8 cellular contexts compared by ENCODE assay signal in genomic region chr5:1601565-1601964, GRCh38.
DNase-seq lines count a peak whose midpoint lies in the region; ATAC-seq and TF ChIP-seq lines count a peak whose summit lies in the region.
"Not testable (repeated sequence)": the region's sequence is repeated elsewhere in the genome, so short reads cannot be mapped to it uniquely, and the experiment has no call there.

No MANE protein-coding gene starts in this region.

- CTCF ChIA-PET in mammary epithelial cell (lab: Charles Lee; ENCODE audit: low non-redundant PET): interaction anchor here (0.6 to 0.7 kb wide), 2 partner anchors 80 to 90 kb away, joined by 4 to 5 read pairs; no protein-coding TSS in a partner anchor

- not testable (repeated sequence) for H3K27me3 ChIP-seq in RWPE2 (ENCODE audit: insufficient read depth, poor library complexity, severe bottlenecking); mammary epithelial cell (ENCODE audit: insufficient read depth, low read length); stomach

- DNase-seq in DMS53 (lab: John Stamatoyannopoulos, UW) (peak; percentile 98), HT1080 (ENCODE audit: low read depth) (peak; percentile 17), NCI-H1436 treated with DMSO at 0.1 percent for 48 hours (lab: John Stamatoyannopoulos, UW) (peak; percentile 69), NCI-H510A treated with DMSO at 0.1 percent for 48 hours (lab: John Stamatoyannopoulos, UW) (peak; percentile 85), RWPE2 (ENCODE audit: low spot score) (peak; percentile 74), mammary epithelial cell (peak; percentile 61), islet precursor cell (peak; percentile 72), stomach (peak; percentile 41)

- BruUV-seq in mammary epithelial cell (replicated peaks; lab: Mats Ljungman, UMichigan): not testable (repeated sequence)

- not testable (repeated sequence) for H3K4me2 ChIP-seq in mammary epithelial cell (ENCODE audit: insufficient read depth, low read depth, low read length)

- peak; percentile 84 for ATAC-seq in RWPE2 (ENCODE audit: low read depth)

- H3K9me3 ChIP-seq in RWPE2 (ENCODE audit: severe bottlenecking); mammary epithelial cell (replicated peaks; ENCODE audit: insufficient read depth, low read length); stomach: not testable (repeated sequence)

- in situ Hi-C loops in mammary epithelial cell (cut with MboI; ENCODE audit: low sequenced_read_pairs in 2 of 2): not testable (repeated sequence)

- H3K27ac ChIP-seq in RWPE2 (ENCODE audit: poor library complexity, severe bottlenecking); mammary epithelial cell (ENCODE audit: insufficient read depth, low read depth, low read length); stomach: not testable (repeated sequence)

- not testable (repeated sequence) for H3K4me1 ChIP-seq in RWPE2 (ENCODE audit: insufficient read depth, poor library complexity, severe bottlenecking); mammary epithelial cell (ENCODE audit: insufficient read depth, low read length); stomach

- not testable (repeated sequence) for TF ChIP-seq EP300 in stomach (IDR thresholded peaks at IDR 0.05)

- H3K36me3 ChIP-seq in RWPE2 (ENCODE audit: low read depth); mammary epithelial cell (ENCODE audit: insufficient read depth, low read length); stomach: not testable (repeated sequence)

- not testable (repeated sequence) for H4K20me1 ChIP-seq in mammary epithelial cell (ENCODE audit: insufficient read depth, low read length)

- 45% methylated on average over 4 of the region's 9 CpGs for WGBS in mammary epithelial cell (ENCODE audit: low coverage, missing lambda C conversion rate)
- 48 to 58% (median 53%) methylated on average over 4 to 7 of the region's 9 CpGs for WGBS in stomach, 5 donors

- H2AFZ ChIP-seq in mammary epithelial cell (ENCODE audit: low read depth, low read length): not testable (repeated sequence)

- TF ChIP-seq CTCF in RWPE2 (IDR thresholded peaks at IDR 0.05; ENCODE audit: poor library complexity, severe bottlenecking): peak; percentile 74
- peak; percentile 13 to 52 for TF ChIP-seq CTCF in mammary epithelial cell (conservative IDR thresholded peaks at IDR 0.05 in 1 of 2, IDR thresholded peaks at IDR 0.05 in 1 of 2; ENCODE audit: extremely low read depth in 1 of 2, insufficient read depth in 1 of 2, low read depth in 1 of 2, low read length in 2 of 2)
- peak in 1 of 7 experiments; percentile 16 for TF ChIP-seq CTCF in stomach (IDR thresholded peaks at IDR 0.05)

- H3K79me2 ChIP-seq in mammary epithelial cell (ENCODE audit: insufficient read depth, low read length): not testable (repeated sequence)

- intact Hi-C loops in mammary epithelial cell (cut with micrococcal nuclease): loop anchor here (1.0 to 10.0 kb wide), 3 partner anchors 90 to 217 kb away; no protein-coding TSS in a partner anchor
- intact Hi-C loops in stomach (cut with DNase I; ENCODE audit: low total_unique reads): not testable (repeated sequence)

- TF ChIP-seq POLR2A in stomach (IDR thresholded peaks at IDR 0.05): not testable (repeated sequence)

- not testable (repeated sequence) for H3K4me3 ChIP-seq in RWPE2 (ENCODE audit: severe bottlenecking); mammary epithelial cell (replicated peaks in 1 of 3; ENCODE audit: insufficient read depth in 1 of 3, low read depth in 2 of 3, low read length in 3 of 3); stomach

- dilution Hi-C loops in mammary epithelial cell (cut with HindIII; ENCODE audit: low sequenced_read_pairs): not testable (repeated sequence)

- not testable (repeated sequence) for H3K9ac ChIP-seq in mammary epithelial cell (ENCODE audit: insufficient read depth, low read length)

Comparison
In these comparisons a context has a peak if more than half of its experiments do, and no peak if none do; other contexts are left out.
1. DNase-seq: peak in every context shown above with its lines; median percentile 98 in DMS53; 85 in NCI-H510A treated with DMSO at 0.1 percent for 48 hours; 74 in RWPE2; 72 in islet precursor cell; 69 in NCI-H1436 treated with DMSO at 0.1 percent for 48 hours; 61 in mammary epithelial cell; 41 in stomach; 17 in HT1080.